In the genomic region with DNA sequence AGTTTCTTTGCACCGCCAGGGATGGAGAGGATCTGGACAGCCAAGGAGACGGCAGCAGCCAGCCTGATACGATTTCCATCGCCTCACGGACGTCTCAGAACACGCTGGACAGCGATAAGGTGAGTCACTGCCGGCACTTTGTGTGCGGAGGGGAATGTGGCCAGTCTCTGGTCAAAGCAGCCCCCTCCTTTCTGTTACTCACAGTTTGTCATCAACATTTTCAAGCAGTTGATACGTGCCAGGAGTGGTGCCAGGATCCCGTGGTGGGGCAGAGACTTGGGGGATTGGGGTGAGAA, we compare ENCODE assay signal across 13 cellular contexts.
DNase-seq lines count a peak whose midpoint lies in the region; ATAC-seq and TF ChIP-seq lines count a peak whose summit lies in the region.
"Had no signal": no experiment of that assay in that cellular context is flagged by ENCODE, and none has a peak within 500 bp of the region (broad histone marks: within the 10 kb centered on the region; RNA-seq: fewer than 3 reads in every experiment).

No MANE protein-coding gene starts in this region.

- H3K27me3 ChIP-seq in SJSA1 (replicated peaks) (no peaks in the 10 kb centered on the region), esophagus muscularis mucosa (no peaks in the 10 kb centered on the region)
- H3K27me3 ChIP-seq: left lung had no signal

- no peak for TF ChIP-seq EP300 in esophagus muscularis mucosa (IDR thresholded peaks at IDR 0.05)

- H3K27ac ChIP-seq in SJSA1: 0 out of 2 replicates have a peak overlapping the region, but pooled peaks have one; percentile 19
- peak overlapping the region; percentile 78 to 82 (median 80) for H3K27ac ChIP-seq in esophagus muscularis mucosa (replicated peaks in 1 of 4)
- no peak overlapping the region for H3K27ac ChIP-seq in OCI-LY7 (ENCODE audit: low read depth, low read length, poor library complexity, severe bottlenecking)
- H3K27ac ChIP-seq: left lung, psoas muscle had no signal

- CTCF ChIA-PET in OCI-LY7 (lab: Charles Lee; ENCODE audit: unreplicated experiment): no interaction called here
- CTCF ChIA-PET in Calu3 (lab: Charles Lee): no interaction called here

- H3K36me3 ChIP-seq in SJSA1 (peaks cover 82% of the 10 kb centered on the region), esophagus muscularis mucosa (peaks cover 19 to 59% (median 50%) of the 10 kb centered on the region in 4 donors), OCI-LY7 (ENCODE audit: insufficient read depth, low read length) (peaks cover 11% of the 10 kb centered on the region)

- WGBS in esophagus muscularis mucosa: 82% methylated on average over 12 of the region's 12 CpGs

- TF ChIP-seq POLR2A in esophagus muscularis mucosa (IDR thresholded peaks at IDR 0.05; ENCODE audit: low read depth): no peak

- H3K4me1 ChIP-seq in SJSA1 (replicated peaks) (peaks cover 21% of the 10 kb centered on the region), esophagus muscularis mucosa (peaks cover 20 to 44% (median 40%) of the 10 kb centered on the region in 4 donors), OCI-LY7 (ENCODE audit: insufficient read depth, low read length, poor library complexity, severe bottlenecking) (no peaks in the 10 kb centered on the region)
- H3K4me1 ChIP-seq: left lung, psoas muscle had no signal

- H3K9me3 Mint-ChIP-seq in Calu3 (ENCODE audit: low read depth, unreplicated experiment): no peaks in the 10 kb centered on the region

- BruUV-seq in OCI-LY7 (replicated peaks; lab: Mats Ljungman, UMichigan): no TSS peak
- BruUV-seq in Calu3 (replicated peaks; lab: Mats Ljungman, UMichigan): no TSS peak

- no peak overlapping the region for H3K27ac Mint-ChIP-seq in Calu3 (ENCODE audit: unreplicated experiment)
- H3K27ac Mint-ChIP-seq: endodermal cell had no signal

- peaks cover 30% of the 10 kb centered on the region for H3K36me3 Mint-ChIP-seq in Calu3 (ENCODE audit: insufficient read depth, unreplicated experiment)

- no peaks in the 10 kb centered on the region for H3K27me3 Mint-ChIP-seq in Calu3 (ENCODE audit: unreplicated experiment)

- POLR2A ChIA-PET in OCI-LY7 (lab: Charles Lee): no interaction called here

- H4K20me1 ChIP-seq in OCI-LY7 (ENCODE audit: insufficient read depth, low read length): no peaks in the 10 kb centered on the region

- TF ChIP-seq CTCF in esophagus muscularis mucosa (IDR thresholded peaks at IDR 0.05): no peak
- TF ChIP-seq CTCF in retinal pigment epithelial cell (conservative IDR thresholded peaks at IDR 0.05; ENCODE audit: low read depth, low read length): no peak
- no peak for TF ChIP-seq CTCF in OCI-LY7 (conservative IDR thresholded peaks at IDR 0.05; ENCODE audit: low read length)
- TF ChIP-seq CTCF in Calu3 (IDR thresholded peaks at IDR 0.05; ENCODE audit: unreplicated experiment): no peak

- DNase-seq in EH (ENCODE audit: low read depth): peak; percentile 91
- peak; percentile 69 to 90 for DNase-seq in SJSA1 (ENCODE audit: low read depth in 1 of 2, low spot score in 2 of 2)
- no peak for DNase-seq in esophagus muscularis mucosa (ENCODE audit: extremely low spot score)
- peak; percentile 76 for DNase-seq in retinal pigment epithelial cell (ENCODE audit: low read depth)
- no peak for DNase-seq in OCI-LY7 (ENCODE audit: low spot score)
- DNase-seq in Kasumi-1 (lab: John Stamatoyannopoulos, UW): no peak
- no peak for DNase-seq in Calu3
- DNase-seq: activated gamma-delta T cell treated with Interleukin-2 at 50 U/mL for 16 hours, endodermal cell, left lung, NCI-H1417 treated with DMSO at 0.1 percent for 48 hours, psoas muscle had no signal

- no peak overlapping the region for H3K4me3 Mint-ChIP-seq in Calu3 (ENCODE audit: low read depth, unreplicated experiment)
- H3K4me3 Mint-ChIP-seq: endodermal cell had no signal

- intact Hi-C loops in esophagus muscularis mucosa (cut with DNase I) (loop anchor here (5.0 kb wide), 1 partner anchor 36 kb away; no protein-coding TSS in a partner anchor), OCI-LY7 (cut with micrococcal nuclease; ENCODE audit: unreplicated experiment) (no loop called here), Calu3 (cut with micrococcal nuclease; ENCODE audit: unreplicated experiment) (no loop called here)

- H3K4me3 ChIP-seq in SJSA1 (no peak overlapping the region), esophagus muscularis mucosa (no peak overlapping the region), retinal pigment epithelial cell (ENCODE audit: low read length) (no peak overlapping the region), OCI-LY7 (ENCODE audit: low read depth, low read length, poor library complexity, severe bottlenecking) (no peak overlapping the region)
- H3K4me3 ChIP-seq: left lung, psoas muscle had no signal

- no peaks in the 10 kb centered on the region for H3K79me2 ChIP-seq in OCI-LY7 (ENCODE audit: insufficient read depth, low read depth, low read length)

- ATAC-seq in HG02938 (IDR thresholded peaks at IDR 0.05; ENCODE audit: unreplicated experiment): no peak
- ATAC-seq: left lung had no signal

- H2AFZ ChIP-seq in OCI-LY7 (ENCODE audit: low read length): no peak overlapping the region

- no peaks in the 10 kb centered on the region for H3K9me2 ChIP-seq in OCI-LY7 (ENCODE audit: insufficient read depth, low read length)

- no peak overlapping the region for H3K4me2 ChIP-seq in OCI-LY7 (ENCODE audit: low read length)

- H3K9me3 ChIP-seq in SJSA1 (replicated peaks) (no peaks in the 10 kb centered on the region), esophagus muscularis mucosa (no peaks in the 10 kb centered on the region), OCI-LY7 (ENCODE audit: low read length) (no peaks in the 10 kb centered on the region)
- H3K9me3 ChIP-seq: left lung, psoas muscle had no signal

- H3K4me1 Mint-ChIP-seq in Calu3 (ENCODE audit: low read depth, unreplicated experiment): no peaks in the 10 kb centered on the region

Comparison
In these comparisons a context has a peak if more than half of its experiments do, and no peak if none do; other contexts are left out.
1. DNase-seq: peak in EH (single experiment), SJSA1 (2 of 2) and retinal pigment epithelial cell (single experiment); none in esophagus muscularis mucosa (single experiment), OCI-LY7 (single experiment), Kasumi-1 (0 of 2) and Calu3 (single experiment).